ENCODE assay signal across 17 cellular contexts in the genomic region with DNA sequence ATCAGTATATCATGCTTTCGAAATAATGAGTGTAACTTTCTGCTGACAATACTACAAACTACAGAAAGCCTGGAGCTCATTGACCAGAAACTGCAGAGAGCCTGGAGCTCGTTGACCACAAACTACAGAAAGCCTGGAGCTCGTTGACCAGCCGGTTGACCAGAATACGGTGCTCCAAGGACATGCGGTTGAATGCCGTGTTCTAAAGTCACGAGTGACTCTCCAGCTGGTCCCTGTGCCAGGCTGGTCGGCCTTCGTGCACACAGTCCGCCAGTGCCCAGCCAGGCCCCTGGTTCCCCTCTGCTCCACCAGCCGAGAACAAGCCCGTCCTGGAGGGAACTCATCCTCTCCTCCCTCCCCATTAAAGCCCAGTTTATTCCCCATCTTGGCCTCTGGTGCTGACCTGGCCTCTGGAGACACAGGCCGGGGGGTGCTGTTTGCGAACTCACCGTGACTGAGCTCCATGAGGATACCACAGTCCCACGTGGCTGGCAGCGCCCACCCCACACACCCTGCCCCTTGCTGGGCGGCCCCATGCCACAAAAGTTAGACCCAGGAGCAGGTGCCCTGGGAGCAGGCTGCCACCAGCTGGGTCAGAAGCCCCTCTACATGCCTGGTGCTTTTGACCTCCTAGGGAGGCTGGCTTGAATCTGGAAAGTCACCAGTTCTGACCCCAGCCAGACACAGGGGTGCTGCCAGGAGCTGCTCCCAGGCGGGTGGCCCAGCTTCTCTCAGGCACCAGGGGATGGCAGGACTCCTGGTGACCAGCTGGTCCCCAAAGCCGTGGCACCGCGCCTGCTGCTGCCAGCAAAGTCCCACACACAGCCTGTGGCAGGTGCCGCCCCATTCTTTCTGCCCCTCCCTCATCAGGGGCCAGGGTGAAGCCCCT. TPM values are rescaled to one million over a fixed set of nuclear protein-coding genes. Genes with fewer than 3 reads are reported as not detected.
DNase-seq lines count a peak whose midpoint lies in the region; ATAC-seq and TF ChIP-seq lines count a peak whose summit lies in the region.
"Had no signal": no experiment of that assay in that cellular context is flagged by ENCODE, and none has a peak within 500 bp of the region (broad histone marks: within the 10 kb centered on the region; RNA-seq: fewer than 3 reads in every experiment).

No MANE protein-coding gene starts in this region.

- no peaks in the 10 kb centered on the region for H4K20me1 ChIP-seq in GM23248 (ENCODE audit: insufficient read depth)

- H3K36me3 ChIP-seq in ACC112 (ENCODE audit: insufficient read depth, low read length): peaks cover under 1% of the 10 kb centered on the region; the same call in 1 of the 2 replicates
- H3K36me3 ChIP-seq in GM23248 (ENCODE audit: low read depth): no peaks in the 10 kb centered on the region
- H3K36me3 ChIP-seq: BE2C had no signal

- H3K4me1 ChIP-seq in ACC112 (ENCODE audit: control insufficient read depth, insufficient read depth, low read length, unreplicated experiment) (peaks cover 22% of the 10 kb centered on the region), GM23248 (ENCODE audit: insufficient read depth) (peaks cover 12% of the 10 kb centered on the region)

- ATAC-seq in HG02623 (IDR thresholded peaks at IDR 0.05; ENCODE audit: unreplicated experiment) (no peak), GM18907 (IDR thresholded peaks at IDR 0.05; ENCODE audit: unreplicated experiment) (no peak), HG02840 (IDR thresholded peaks at IDR 0.05; ENCODE audit: low FRiP score, unreplicated experiment) (no peak)

- H3K79me2 ChIP-seq in ACC112 (ENCODE audit: control insufficient read depth, insufficient read depth, low read length, unreplicated experiment) (no peaks in the 10 kb centered on the region), GM23248 (ENCODE audit: insufficient read depth) (no peaks in the 10 kb centered on the region)

- 46 to 54% methylated on average over 24 of the region's 24 CpGs for WGBS in GM23248 (ENCODE audit: low coverage in 1 of 2, low lambda C conversion rate in 2 of 2, missing lambda C conversion rate in 2 of 2), 2 experiments

- no peak for TF ChIP-seq CTCF in choroid plexus epithelial cell (conservative IDR thresholded peaks at IDR 0.05; ENCODE audit: low read depth, low read length)

- no peaks in the 10 kb centered on the region for H3K9me2 ChIP-seq in GM23248 (ENCODE audit: insufficient read depth)

- no peak overlapping the region for H2AFZ ChIP-seq in ACC112 (ENCODE audit: low read length, unreplicated experiment)
- H2AFZ ChIP-seq in GM23248: no peak overlapping the region

- H3K4me3 ChIP-seq in ACC112 (ENCODE audit: low read depth, low read length) (no peak overlapping the region), GM23248 (no peak overlapping the region), choroid plexus epithelial cell (ENCODE audit: low read depth, low read length) (no peak overlapping the region)
- H3K4me3 ChIP-seq: Peyer's patch had no signal

- peak overlapping the region; percentile 34; the same call in 1 of the 2 replicates for H3K9ac ChIP-seq in GM23248

- H3K27ac ChIP-seq in ACC112 (ENCODE audit: low read depth, low read length): peak overlapping the region; percentile 56; the same call in 1 of the 2 replicates
- H3K27ac ChIP-seq in GM23248: peak overlapping the region; percentile 23; the same call in 1 of the 2 replicates
- H3K27ac ChIP-seq: neutrophil, Peyer's patch had no signal

- no peaks in the 10 kb centered on the region for H3K9me3 ChIP-seq in GM23248 (ENCODE audit: low read depth)
- H3K9me3 ChIP-seq: BE2C, neutrophil, Peyer's patch had no signal

- H3K27me3 ChIP-seq in ACC112 (ENCODE audit: insufficient read depth, low read length): no peaks in the 10 kb centered on the region
- H3K27me3 ChIP-seq in GM23248 (replicated peaks; ENCODE audit: insufficient read depth): no peaks in the 10 kb centered on the region
- H3K27me3 ChIP-seq: Peyer's patch had no signal

- in situ Hi-C loops in GM23248 (cut with MboI): no loop called here

- peaks cover 20% of the 10 kb centered on the region for H3F3A ChIP-seq in GM23248 (ENCODE audit: insufficient read depth)

- no peak overlapping the region for H3K4me2 ChIP-seq in GM23248 (ENCODE audit: unreplicated experiment)

- DNase-seq in GM23248 (peak; percentile 41), choroid plexus epithelial cell (ENCODE audit: low read depth) (peak; percentile 15), myocyte (ENCODE audit: low read depth) (peak; percentile 69), hippocampal formation (lab: John Stamatoyannopoulos, UW) (no peak)
- DNase-seq: activated naive CD4-positive, alpha-beta T cell treated with Interleukin-2 at 50 U/mL for 16 hours; GDM1; kidney glomerular epithelial cell; T-helper 9 cell had no signal

RNA-seq across cellular contexts. Expression of a gene that starts 15.5 kb away (rescaled TPM):
- not detected in 2 replicates for total RNA-seq in GM23248 (2014; rRNA removed; shearing (Covaris generic))
- 0.06 TPM in 2 replicates for polyA plus RNA-seq in GM23248 (2016; fragmentation: Nextera tagmentation; extraction: Ambion mirVana)
- 251 and 418 TPM in 2 replicates for total RNA-seq in myocyte
- 149 TPM for polyA plus RNA-seq in myocyte (2012)
- total RNA-seq: activated CD8-positive, alpha-beta memory T cell treated with anti-CD3 and anti-CD28 coated beads for 36 hours; Peyer's patch had no signal

RNA-seq across cellular contexts. Expression of a gene that starts 44.2 kb away (rescaled TPM):
- not detected in 2 replicates for total RNA-seq in GM23248 (2014; rRNA removed; shearing (Covaris generic))
- polyA plus RNA-seq in GM23248 (2016; fragmentation: Nextera tagmentation; extraction: Ambion mirVana): not detected in 2 replicates
- total RNA-seq in myocyte: 0.10 TPM in 1 of 2 replicates, not detected in the other
- polyA plus RNA-seq in myocyte (2012): 2.4 TPM
- total RNA-seq: activated CD8-positive, alpha-beta memory T cell treated with anti-CD3 and anti-CD28 coated beads for 36 hours; frontal cortex had no signal

Comparison
In these comparisons a context has a peak if more than half of its experiments do, and no peak if none do; other contexts are left out.
1. DNase-seq: peak in GM23248 (single experiment), choroid plexus epithelial cell (single experiment) and myocyte (single experiment); none in hippocampal formation (0 of 2).
2. RNA of a gene that starts 15.5 kb away (total RNA-seq): 251 to 418 TPM in myocyte; not detected in GM23248; every median in the first group is over 100 times any median in the second.